ENCODE assay signal across 18 cellular contexts in genomic region chr14:55782166-55782565, GRCh38.
DNase-seq lines count a peak whose midpoint lies in the region; ATAC-seq and TF ChIP-seq lines count a peak whose summit lies in the region.
"Had no signal": no experiment of that assay in that cellular context is flagged by ENCODE, and none has a peak within 500 bp of the region (broad histone marks: within the 10 kb centered on the region; RNA-seq: fewer than 3 reads in every experiment).

No MANE protein-coding gene starts in this region.

- H3K4me3 Mint-ChIP-seq in MCF 10A (ENCODE audit: unreplicated experiment), result no peak overlapping the region
- H3K4me3 Mint-ChIP-seq in stimulated activated naive CD8-positive, alpha-beta T cell treated with anti-CD3 and anti-CD28 coated beads, Interleukin-15, amount 100 ng/mL, for 72 hours, result no peak overlapping the region

- no peaks in the 10 kb centered on the region for H3K9me3 Mint-ChIP-seq in MCF 10A (ENCODE audit: unreplicated experiment)
- no peaks in the 10 kb centered on the region for H3K9me3 Mint-ChIP-seq in stimulated activated naive CD8-positive, alpha-beta T cell treated with anti-CD3 and anti-CD28 coated beads, Interleukin-15, amount 100 ng/mL, for 72 hours

- BruUV-seq in MCF 10A (replicated peaks; lab: Mats Ljungman, UMichigan), result no TSS peak

- CTCF ChIA-PET in MCF 10A (lab: Yijun Ruan, JAX), result no interaction called here

- no peak overlapping the region for H3K27ac Mint-ChIP-seq in MCF 10A (ENCODE audit: low read depth, unreplicated experiment)
- H3K27ac Mint-ChIP-seq in stimulated activated naive CD8-positive, alpha-beta T cell treated with anti-CD3 and anti-CD28 coated beads, Interleukin-15, amount 100 ng/mL, for 72 hours, result no peak overlapping the region

- peak overlapping the region; percentile 13 for H3K27ac ChIP-seq in epithelial cell of prostate
- H3K27ac ChIP-seq: C4-2B, SJSA1 had no signal

- peaks cover 26% of the 10 kb centered on the region for H3K4me1 Mint-ChIP-seq in MCF 10A (ENCODE audit: insufficient read depth, unreplicated experiment)
- no peaks in the 10 kb centered on the region for H3K4me1 Mint-ChIP-seq in stimulated activated naive CD8-positive, alpha-beta T cell treated with anti-CD3 and anti-CD28 coated beads, Interleukin-15, amount 100 ng/mL, for 72 hours

- intact Hi-C loops in MCF 10A (cut with micrococcal nuclease), result no loop called here

- ATAC-seq in HG02970 (IDR thresholded peaks at IDR 0.05; ENCODE audit: low FRiP score, unreplicated experiment), result no peak
- no peak for ATAC-seq in stimulated activated naive CD8-positive, alpha-beta T cell treated with anti-CD3 and anti-CD28 coated beads, Interleukin-15, amount 100 ng/mL, for 72 hours
- ATAC-seq: Right ventricle myocardium inferior had no signal

- POLR2A ChIA-PET in MCF 10A (lab: Yijun Ruan, JAX), result interaction anchor here (1.2 to 2.9 kb wide), 3 partner anchors 10 to 21 kb away, joined by 3 to 14 read pairs (median 5); no protein-coding TSS in a partner anchor

- no peaks in the 10 kb centered on the region for H3K27me3 Mint-ChIP-seq in MCF 10A (ENCODE audit: insufficient read depth, unreplicated experiment)
- peaks cover 6% of the 10 kb centered on the region for H3K27me3 Mint-ChIP-seq in stimulated activated naive CD8-positive, alpha-beta T cell treated with anti-CD3 and anti-CD28 coated beads, Interleukin-15, amount 100 ng/mL, for 72 hours

- no peaks in the 10 kb centered on the region for H3K36me3 Mint-ChIP-seq in MCF 10A (ENCODE audit: insufficient read depth, unreplicated experiment)

- DNase-seq in HCEC 1CT (peak; percentile 27), amniotic epithelial cell (ENCODE audit: low read depth) (peak; percentile 81), epithelial cell of prostate (ENCODE audit: low read depth, low spot score) (no peak), kidney tubule cell (ENCODE audit: low spot score) (peak; percentile 22), GM20000 (ENCODE audit: low spot score) (no peak), MCF 10A (ENCODE audit: unreplicated experiment) (no peak)
- DNase-seq in stimulated activated naive CD8-positive, alpha-beta T cell treated with anti-CD3 and anti-CD28 coated beads, Interleukin-15, amount 100 ng/mL, for 72 hours, result no peak
- DNase-seq: KBM-7, NCI-H1105 treated with DMSO at 0.1 percent for 48 hours, NCI-H1694, NCI-H2081, NCI-H2171, NCI-H524 treated with DMSO at 0.1 percent for 48 hours, NCI-H82 had no signal

- TF ChIP-seq CTCF in GM20000 (IDR thresholded peaks at IDR 0.05; ENCODE audit: extremely low read depth, missing control alignments) (no peak), MCF 10A (IDR thresholded peaks at IDR 0.05; ENCODE audit: unreplicated experiment) (no peak)

Comparison
In these comparisons a context has a peak if more than half of its experiments do, and no peak if none do; other contexts are left out.
1. DNase-seq: peak in HCEC 1CT (single experiment), amniotic epithelial cell (single experiment) and kidney tubule cell (single experiment); none in epithelial cell of prostate (single experiment), GM20000 (single experiment), MCF 10A (single experiment) and stimulated activated naive CD8-positive, alpha-beta T cell treated with anti-CD3 and anti-CD28 coated beads, Interleukin-15, amount 100 ng/mL, for 72 hours (0 of 2).